Comparison of ENCODE assay signal across 16 cellular contexts in the genomic region with DNA sequence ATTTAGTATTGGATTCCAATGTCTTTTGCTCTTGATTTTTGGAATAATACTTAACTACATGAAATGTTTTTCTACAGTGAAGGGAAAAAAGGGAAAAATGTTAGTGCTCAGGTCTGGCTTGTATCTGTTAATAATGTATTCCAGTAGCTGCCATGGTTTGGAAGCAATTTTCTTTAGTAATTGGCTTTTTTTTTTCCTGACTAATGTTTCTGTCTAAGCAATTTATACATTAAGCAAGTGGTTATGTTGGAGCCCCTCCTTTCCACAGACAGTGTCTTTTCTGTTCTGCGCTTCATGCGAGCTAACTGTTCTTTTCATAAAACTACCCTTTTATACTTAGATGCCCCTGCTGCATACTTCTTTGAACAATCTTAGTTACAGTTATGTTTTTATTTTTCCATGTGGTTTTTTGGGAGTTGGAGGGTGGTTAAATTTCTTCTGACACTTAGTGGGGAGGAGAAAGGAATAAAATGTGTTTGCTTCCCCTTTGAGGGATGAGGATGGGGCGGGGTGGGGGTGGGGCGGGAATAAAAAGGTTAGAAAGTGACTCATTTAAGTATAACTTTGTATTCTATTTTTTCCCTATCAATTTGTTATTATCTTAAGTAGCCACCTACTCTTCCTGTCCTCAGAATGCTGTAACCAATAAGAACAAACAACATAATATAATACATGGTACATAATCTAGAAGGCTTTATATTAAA.
DNase-seq lines count a peak whose midpoint lies in the region; ATAC-seq and TF ChIP-seq lines count a peak whose summit lies in the region.
"Had no signal": no experiment of that assay in that cellular context is flagged by ENCODE, and none has a peak within 500 bp of the region (broad histone marks: within the 10 kb centered on the region; RNA-seq: fewer than 3 reads in every experiment).

No MANE protein-coding gene starts in this region.

- H3K27ac ChIP-seq in ACC112 (ENCODE audit: low read depth, low read length) = peak overlapping the region; percentile 64
- H3K27ac ChIP-seq in neural progenitor cell = peak overlapping the region; percentile 42
- no peak overlapping the region for H3K27ac ChIP-seq in lower lobe of right lung

- H3K36me3 ChIP-seq in ACC112 (ENCODE audit: insufficient read depth, low read length) (peaks cover 3% of the 10 kb centered on the region; the same call in 1 of the 2 replicates), neural progenitor cell (no peaks in the 10 kb centered on the region), lower lobe of right lung (peaks cover 10% of the 10 kb centered on the region)

- H3K4me1 Mint-ChIP-seq in neural progenitor cell = peaks cover 39% of the 10 kb centered on the region

- H3K9ac ChIP-seq in neural progenitor cell = peak overlapping the region; percentile 17

- H2AFZ ChIP-seq in ACC112 (ENCODE audit: low read length, unreplicated experiment) (no peak overlapping the region), neural progenitor cell (replicated peaks) (no peak overlapping the region)

- H3K4me3 ChIP-seq in ACC112 (ENCODE audit: low read depth, low read length) = peak overlapping the region; percentile 29; the same call in 1 of the 2 replicates
- H3K4me3 ChIP-seq in choroid plexus epithelial cell (ENCODE audit: low read depth, low read length) = no peak overlapping the region
- H3K4me3 ChIP-seq in neural progenitor cell = no peak overlapping the region
- H3K4me3 ChIP-seq in lower lobe of right lung = no peak overlapping the region
- H3K4me3 ChIP-seq: K562, lung had no signal

- no peak for ATAC-seq in GM21528 (IDR thresholded peaks at IDR 0.05; ENCODE audit: low FRiP score, unreplicated experiment)
- ATAC-seq in lower lobe of right lung = no peak
- no peak for ATAC-seq in HG03457 (IDR thresholded peaks at IDR 0.05; ENCODE audit: unreplicated experiment)
- ATAC-seq: K562 had no signal

- peaks cover 38% of the 10 kb centered on the region for H3K4me1 ChIP-seq in ACC112 (ENCODE audit: control insufficient read depth, insufficient read depth, low read length, unreplicated experiment)
- peaks cover 2% of the 10 kb centered on the region for H3K4me1 ChIP-seq in neural progenitor cell
- peaks cover 80% of the 10 kb centered on the region for H3K4me1 ChIP-seq in lower lobe of right lung

- H3K9me3 Mint-ChIP-seq in neural progenitor cell = no peaks in the 10 kb centered on the region
- H3K9me3 Mint-ChIP-seq: dendritic cell treated with granulocyte-macrophage colony-stimulating factor and Interleukin-4, amounts not matched to agents 40 ng/mL and 50 ng/mL, for 4 days; stimulated activated naive CD8-positive, alpha-beta T cell treated with anti-CD3 and anti-CD28 coated beads, Interleukin-15, Interleukin-2, amounts not matched to agents 100 ng/mL and 50 ng/mL, for 24 hours had no signal

- peaks cover 50% of the 10 kb centered on the region for H4K20me1 ChIP-seq in neural progenitor cell (ENCODE audit: low read depth)

- no peaks in the 10 kb centered on the region for H3K9me3 ChIP-seq in neural progenitor cell (ENCODE audit: low read depth)
- H3K9me3 ChIP-seq in lower lobe of right lung = no peaks in the 10 kb centered on the region

- no peaks in the 10 kb centered on the region for H3K27me3 ChIP-seq in ACC112 (ENCODE audit: insufficient read depth, low read length)
- no peaks in the 10 kb centered on the region for H3K27me3 ChIP-seq in neural progenitor cell
- no peaks in the 10 kb centered on the region for H3K27me3 ChIP-seq in lower lobe of right lung (ENCODE audit: low read depth)

- H3K4me3 Mint-ChIP-seq in neural progenitor cell = no peak overlapping the region
- H3K4me3 Mint-ChIP-seq: dendritic cell treated with granulocyte-macrophage colony-stimulating factor and Interleukin-4, amounts not matched to agents 40 ng/mL and 50 ng/mL, for 4 days; stimulated activated naive CD8-positive, alpha-beta T cell treated with anti-CD3 and anti-CD28 coated beads, Interleukin-15, Interleukin-2, amounts not matched to agents 100 ng/mL and 50 ng/mL, for 24 hours had no signal

- no peak overlapping the region for H3K4me2 ChIP-seq in neural progenitor cell

- peak overlapping the region; percentile 22 for H3K27ac Mint-ChIP-seq in neural progenitor cell
- H3K27ac Mint-ChIP-seq: dendritic cell treated with granulocyte-macrophage colony-stimulating factor and Interleukin-4, amounts not matched to agents 40 ng/mL and 50 ng/mL, for 4 days; stimulated activated naive CD8-positive, alpha-beta T cell treated with anti-CD3 and anti-CD28 coated beads, Interleukin-15, Interleukin-2, amounts not matched to agents 100 ng/mL and 50 ng/mL, for 24 hours had no signal

- no peaks in the 10 kb centered on the region for H3K27me3 Mint-ChIP-seq in neural progenitor cell (ENCODE audit: insufficient read depth, low read depth)
- H3K27me3 Mint-ChIP-seq: dendritic cell treated with granulocyte-macrophage colony-stimulating factor and Interleukin-4, amounts not matched to agents 40 ng/mL and 50 ng/mL, for 4 days had no signal

- H3F3A ChIP-seq in neural progenitor cell (ENCODE audit: low read depth) = peaks cover 17% of the 10 kb centered on the region

- no peak for TF ChIP-seq CTCF in choroid plexus epithelial cell (conservative IDR thresholded peaks at IDR 0.05; ENCODE audit: low read depth, low read length)
- no peak for TF ChIP-seq CTCF in neural progenitor cell (IDR thresholded peaks at IDR 0.05)
- no peak for TF ChIP-seq CTCF in lower lobe of right lung (IDR thresholded peaks at IDR 0.05)

- DNase-seq in HT-29 (ENCODE audit: low spot score) (peak; percentile 22), choroid plexus epithelial cell (ENCODE audit: low read depth) (peak; percentile 24), neural progenitor cell (ENCODE audit: low spot score) (no peak), NAMALWA (ENCODE audit: low spot score) (no peak), lower lobe of right lung (no peak)
- DNase-seq: activated CD4-positive, alpha-beta T cell treated with anti-CD3 and anti-CD28 coated beads, Interleukin-2, amount 50 U/mL, for 4 hours; anterior cingulate cortex; NCI-H524; small intestine had no signal

- H3K36me3 Mint-ChIP-seq in neural progenitor cell = peaks cover 2% of the 10 kb centered on the region

- intact Hi-C loops in lower lobe of right lung (cut with DNase I) = loop anchor here (5.0 kb wide), 1 partner anchor 141 kb away; no protein-coding TSS in a partner anchor

- peaks cover 75% of the 10 kb centered on the region for H3K79me2 ChIP-seq in ACC112 (ENCODE audit: control insufficient read depth, insufficient read depth, low read length, unreplicated experiment)
- peaks cover 51% of the 10 kb centered on the region for H3K79me2 ChIP-seq in neural progenitor cell (ENCODE audit: low read depth)

Comparison
In these comparisons a context has a peak if more than half of its experiments do, and no peak if none do; other contexts are left out.
1. DNase-seq: peak in HT-29 (single experiment) and choroid plexus epithelial cell (single experiment); none in neural progenitor cell (single experiment), NAMALWA (single experiment) and lower lobe of right lung (single experiment).